ENCODE assay signal across 14 cellular contexts in genomic region chr2:217941339-217941738, GRCh38.
A peak's percentile ranks its signal among the peaks of the same experiment; 100 is the strongest.
DNase-seq lines count a peak whose midpoint lies in the region; ATAC-seq and TF ChIP-seq lines count a peak whose summit lies in the region.
"Had no signal": no experiment of that assay in that cellular context is flagged by ENCODE, and none has a peak within 500 bp of the region (broad histone marks: within the 10 kb centered on the region; RNA-seq: fewer than 3 reads in every experiment).

No MANE protein-coding gene starts in this region.

- peak overlapping the region; percentile 85 for H3K4me3 Mint-ChIP-seq in activated naive CD8-positive, alpha-beta T cell treated with anti-CD3 and anti-CD28 coated beads, Interleukin-2, amount 10 ng/mL, durations not matched to agents 7 days and 5 days
- no peak overlapping the region for H3K4me3 Mint-ChIP-seq in activated naive CD8-positive, alpha-beta T cell treated with anti-CD3 and anti-CD28 coated beads, Interleukin-2, amount 50 U/mL, for 24 hours
- H3K4me3 Mint-ChIP-seq: endodermal cell, natural killer cell had no signal

- H3K27ac ChIP-seq in psoas muscle (peak overlapping the region; percentile 87), vagina (peak overlapping the region; percentile 87)

- POLR2A ChIA-PET in activated naive CD8-positive, alpha-beta T cell treated with anti-CD3 and anti-CD28 coated beads, Interleukin-2, amount 10 ng/mL, durations not matched to agents 7 days and 5 days (lab: Charles Lee), result interaction anchor here (0.6 kb wide), 1 partner anchor 1299 kb away, joined by 4 read pairs; no protein-coding TSS in a partner anchor

- no peak for DNase-seq in activated naive CD8-positive, alpha-beta T cell treated with anti-CD3 and anti-CD28 coated beads, Interleukin-2, amount 10 ng/mL, durations not matched to agents 7 days and 5 days
- DNase-seq in activated naive CD8-positive, alpha-beta T cell treated with anti-CD3 and anti-CD28 coated beads, Interleukin-2, amount 50 U/mL, for 24 hours, result no peak
- DNase-seq in left ventricle myocardium superior (peak; percentile 60), psoas muscle (peak in 1 of 2 donors; percentile 28), vagina (ENCODE audit: extremely low spot score in 2 of 2) (no peak), T-helper 1 cell (no peak)
- DNase-seq: endodermal cell; natural killer cell; PC-3; stimulated activated CD4-positive, alpha-beta T cell treated with anti-CD3 and anti-CD28 coated beads, Interleukin-1b, Interleukin-23, amount 100 ng/mL, for 48 hours; stimulated activated naive CD4-positive, alpha-beta T cell had no signal

- TF ChIP-seq CTCF in psoas muscle (IDR thresholded peaks at IDR 0.05), result no peak
- TF ChIP-seq CTCF in vagina (IDR thresholded peaks at IDR 0.05), result no peak

- H3K4me3 ChIP-seq in psoas muscle (peak overlapping the region; percentile 75), vagina (peak overlapping the region; percentile 59 to 69)

- H3K36me3 Mint-ChIP-seq in activated naive CD8-positive, alpha-beta T cell treated with anti-CD3 and anti-CD28 coated beads, Interleukin-2, amount 10 ng/mL, durations not matched to agents 7 days and 5 days, result no peaks in the 10 kb centered on the region
- H3K36me3 Mint-ChIP-seq in activated naive CD8-positive, alpha-beta T cell treated with anti-CD3 and anti-CD28 coated beads, Interleukin-2, amount 50 U/mL, for 24 hours (ENCODE audit: low read depth), result no peaks in the 10 kb centered on the region
- H3K36me3 Mint-ChIP-seq: activated naive CD4-positive, alpha-beta T cell treated with anti-CD3 and anti-CD28 coated beads, Interleukin-2, amount 50 U/mL, for 72 hours; natural killer cell had no signal

- H3K4me1 ChIP-seq in psoas muscle, result peaks cover 73% of the 10 kb centered on the region
- H3K4me1 ChIP-seq in vagina, result peaks cover 99% of the 10 kb centered on the region

- intact Hi-C loops in left ventricle myocardium superior (cut with micrococcal nuclease) (no loop called here), psoas muscle (cut with DNase I) (loop anchor here in 1 of 2 donors (5.0 kb wide), 1 partner anchor 46 kb away; no protein-coding TSS in a partner anchor), vagina (cut with DNase I) (loop anchor here (5.0 kb wide), 2 partner anchors 36 to 39 kb away; no protein-coding TSS in a partner anchor)

- ATAC-seq in activated naive CD8-positive, alpha-beta T cell treated with anti-CD3 and anti-CD28 coated beads, Interleukin-2, amount 10 ng/mL, durations not matched to agents 7 days and 5 days (ENCODE audit: low read depth), result no peak
- no peak for ATAC-seq in activated naive CD8-positive, alpha-beta T cell treated with anti-CD3 and anti-CD28 coated beads, Interleukin-2, amount 50 U/mL, for 24 hours
- ATAC-seq in left ventricle myocardium superior (no peak), psoas muscle (no peak), GM18868 (IDR thresholded peaks at IDR 0.05; ENCODE audit: unreplicated experiment) (no peak), GM21576 (IDR thresholded peaks at IDR 0.05; ENCODE audit: unreplicated experiment) (no peak)
- ATAC-seq: activated naive CD4-positive, alpha-beta T cell treated with anti-CD3 and anti-CD28 coated beads, Interleukin-2, amount 50 U/mL, for 72 hours; natural killer cell; PC-3 had no signal

- TF ChIP-seq POLR2A in vagina (IDR thresholded peaks at IDR 0.05), result no peak

- no peaks in the 10 kb centered on the region for H3K9me3 Mint-ChIP-seq in activated naive CD8-positive, alpha-beta T cell treated with anti-CD3 and anti-CD28 coated beads, Interleukin-2, amount 10 ng/mL, durations not matched to agents 7 days and 5 days
- H3K9me3 Mint-ChIP-seq in activated naive CD8-positive, alpha-beta T cell treated with anti-CD3 and anti-CD28 coated beads, Interleukin-2, amount 50 U/mL, for 24 hours, result no peaks in the 10 kb centered on the region
- H3K9me3 Mint-ChIP-seq: activated naive CD4-positive, alpha-beta T cell treated with anti-CD3 and anti-CD28 coated beads, Interleukin-2, amount 50 U/mL, for 72 hours; endodermal cell; natural killer cell had no signal

- peaks cover 40% of the 10 kb centered on the region for H3K27me3 Mint-ChIP-seq in activated naive CD8-positive, alpha-beta T cell treated with anti-CD3 and anti-CD28 coated beads, Interleukin-2, amount 10 ng/mL, durations not matched to agents 7 days and 5 days
- peaks cover 12% of the 10 kb centered on the region for H3K27me3 Mint-ChIP-seq in activated naive CD8-positive, alpha-beta T cell treated with anti-CD3 and anti-CD28 coated beads, Interleukin-2, amount 50 U/mL, for 24 hours

- H3K36me3 ChIP-seq in psoas muscle (ENCODE audit: insufficient read depth in 1 of 2, low read depth in 1 of 2) (no peaks in the 10 kb centered on the region), vagina (no peaks in the 10 kb centered on the region)

- no peak overlapping the region for H3K27ac Mint-ChIP-seq in activated naive CD8-positive, alpha-beta T cell treated with anti-CD3 and anti-CD28 coated beads, Interleukin-2, amount 10 ng/mL, durations not matched to agents 7 days and 5 days
- H3K27ac Mint-ChIP-seq in activated naive CD8-positive, alpha-beta T cell treated with anti-CD3 and anti-CD28 coated beads, Interleukin-2, amount 50 U/mL, for 24 hours, result no peak overlapping the region
- H3K27ac Mint-ChIP-seq: activated naive CD4-positive, alpha-beta T cell treated with anti-CD3 and anti-CD28 coated beads, Interleukin-2, amount 50 U/mL, for 72 hours; endodermal cell; natural killer cell had no signal

- H3K27me3 ChIP-seq in psoas muscle (ENCODE audit: insufficient read depth in 3 of 3, low read length in 2 of 3) (no peaks in the 10 kb centered on the region), vagina (no peaks in the 10 kb centered on the region)

- WGBS in psoas muscle, 3 donors, result 54 to 63% (median 60%) methylated on average over 9 to 11 of the region's 11 CpGs

- H3K9me3 ChIP-seq in psoas muscle (no peaks in the 10 kb centered on the region), vagina (no peaks in the 10 kb centered on the region)

- H3K4me1 Mint-ChIP-seq in activated naive CD8-positive, alpha-beta T cell treated with anti-CD3 and anti-CD28 coated beads, Interleukin-2, amount 10 ng/mL, durations not matched to agents 7 days and 5 days, result peaks cover 25% of the 10 kb centered on the region
- H3K4me1 Mint-ChIP-seq in activated naive CD8-positive, alpha-beta T cell treated with anti-CD3 and anti-CD28 coated beads, Interleukin-2, amount 50 U/mL, for 24 hours, result peaks cover 2% of the 10 kb centered on the region
- H3K4me1 Mint-ChIP-seq: natural killer cell had no signal
